ENCODE assay signal across 19 cellular contexts in the genomic region with DNA sequence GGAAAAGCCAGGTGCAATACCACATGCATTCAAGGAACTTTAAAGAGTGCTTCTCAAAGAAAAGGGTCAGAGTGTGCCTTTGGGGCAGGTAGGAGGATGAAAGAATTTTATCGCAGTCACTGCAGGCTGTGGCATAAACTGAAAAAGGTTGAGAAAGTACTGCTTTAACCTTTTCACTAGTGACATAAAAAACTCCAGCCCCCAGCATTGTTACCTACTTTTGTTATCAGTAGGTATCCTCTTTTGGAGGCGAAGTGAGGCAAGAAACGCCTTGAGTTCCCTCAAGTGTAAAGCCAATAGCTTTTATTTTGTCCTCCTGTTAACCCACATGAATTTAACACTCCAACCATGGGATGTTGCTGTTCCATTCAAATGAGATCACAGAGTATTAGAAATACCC.
"Had no signal": no experiment of that assay in that cellular context is flagged by ENCODE, and none has a peak within 500 bp of the region (broad histone marks: within the 10 kb centered on the region; RNA-seq: fewer than 3 reads in every experiment).

No MANE protein-coding gene starts in this region.

- H3K9me3 ChIP-seq: esophagus muscularis mucosa, pancreas, upper lobe of left lung had no signal

- H3K27ac Mint-ChIP-seq: activated naive CD4-positive, alpha-beta T cell treated with anti-CD3 and anti-CD28 coated beads, Interleukin-2, amount 50 U/mL, for 72 hours; activated T-cell treated with anti-CD3 and anti-CD28 coated beads, Interleukin-2, amount 50 U/mL, for 72 hours; brain had no signal

- H3K4me3 Mint-ChIP-seq: activated T-cell treated with anti-CD3 and anti-CD28 coated beads, Interleukin-2, amount 50 U/mL, for 72 hours; brain; central memory CD8-positive, alpha-beta T cell; neural crest cell had no signal

- H3K27me3 ChIP-seq: esophagus muscularis mucosa, hepatocyte, pancreas, upper lobe of left lung had no signal

- ATAC-seq: activated T-cell treated with anti-CD3 and anti-CD28 coated beads, Interleukin-2, amount 50 U/mL, for 72 hours; pancreas; sciatic nerve had no signal

- H3K9me3 Mint-ChIP-seq: activated T-cell treated with anti-CD3 and anti-CD28 coated beads, Interleukin-2, amount 50 U/mL, for 72 hours; central memory CD8-positive, alpha-beta T cell had no signal

- DNase-seq: activated CD4-positive, alpha-beta T cell treated with anti-CD3 and anti-CD28 coated beads for 4 hours; activated CD8-positive, alpha-beta memory T cell treated with anti-CD3 and anti-CD28 coated beads, Interleukin-2, amount 50 U/mL, for 48 hours; activated gamma-delta T cell; activated T-cell treated with anti-CD3 and anti-CD28 coated beads, Interleukin-2, amount 50 U/mL, for 72 hours; amygdala; effector CD4-positive, alpha-beta T cell; islet precursor cell; pancreas; substantia nigra; T-helper 2 cell; upper lobe of left lung had no signal

- H3K36me3 ChIP-seq: esophagus muscularis mucosa, pancreas, upper lobe of left lung had no signal

- H3K4me1 ChIP-seq: esophagus muscularis mucosa, pancreas had no signal

- H3K27ac ChIP-seq: coronary artery, esophagus muscularis mucosa, hepatocyte, pancreas, upper lobe of left lung had no signal

- H2AFZ ChIP-seq: hepatocyte had no signal

- H3K36me3 Mint-ChIP-seq: activated naive CD4-positive, alpha-beta T cell treated with anti-CD3 and anti-CD28 coated beads, Interleukin-2, amount 50 U/mL, for 72 hours; brain had no signal

- H3K4me3 ChIP-seq: coronary artery, esophagus muscularis mucosa, hepatocyte, pancreas, upper lobe of left lung had no signal

- H3K27me3 Mint-ChIP-seq: central memory CD8-positive, alpha-beta T cell had no signal

- H3K4me1 Mint-ChIP-seq: brain, neural crest cell had no signal

- H3K4me2 ChIP-seq: hepatocyte had no signal

- H3K79me2 ChIP-seq: hepatocyte had no signal
